ENCODE assay signal across 19 cellular contexts in the genomic region with DNA sequence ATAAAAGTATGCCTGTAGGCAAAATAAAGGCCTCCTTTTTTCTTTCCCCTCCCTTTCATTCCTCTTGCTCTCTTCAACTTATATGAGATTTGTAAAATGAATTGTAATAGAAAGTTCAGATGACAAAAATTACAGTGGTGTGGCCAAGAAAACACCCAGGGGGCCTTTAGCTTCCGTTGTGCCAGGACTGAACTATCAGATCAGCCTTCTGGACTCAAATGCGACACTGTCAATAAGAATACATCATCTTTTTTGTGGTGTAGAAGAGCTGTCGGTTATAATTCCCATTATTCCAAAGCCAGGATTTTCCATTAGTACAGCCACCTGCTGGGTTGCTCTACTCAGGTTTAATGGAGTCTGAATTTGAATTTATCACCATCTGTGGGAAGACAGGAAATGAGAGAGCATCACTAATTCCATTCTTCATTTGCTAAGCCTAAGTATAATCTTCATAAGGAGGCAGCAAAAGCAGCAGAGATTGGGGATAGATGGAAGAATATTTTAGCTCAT.
DNase-seq lines count a peak whose midpoint lies in the region; ATAC-seq lines count a peak whose summit lies in the region.
"Had no signal": no experiment of that assay in that cellular context is flagged by ENCODE, and none has a peak within 500 bp of the region (broad histone marks: within the 10 kb centered on the region; RNA-seq: fewer than 3 reads in every experiment).

No MANE protein-coding gene starts in this region.

- no peak for ATAC-seq in GM21528 (IDR thresholded peaks at IDR 0.05; ENCODE audit: low FRiP score, unreplicated experiment)
- ATAC-seq: Right ventricle myocardium inferior, T-cell had no signal

- DNase-seq in NCI-H2107 treated with DMSO at 0.1 percent for 48 hours (lab: John Stamatoyannopoulos, UW; ENCODE audit: unreplicated experiment) (peak; percentile 32), NCI-H2107 (lab: John Stamatoyannopoulos, UW) (no peak), NCI-H1092 (lab: John Stamatoyannopoulos, UW) (peak; percentile 34), NCI-H748 (lab: John Stamatoyannopoulos, UW; ENCODE audit: unreplicated experiment) (peak; percentile 91), retina (peak; percentile 81)
- no peak for DNase-seq in stimulated activated CD4-positive, alpha-beta T cell treated with anti-CD3 and anti-CD28 coated beads, Interleukin-1b, Interleukin-23, amount 100 ng/mL, for 48 hours
- DNase-seq: 8988T; DMS153; DND-41; MM.1S; NCI-H1436 treated with DMSO at 0.1 percent for 48 hours; NCI-H187 treated with DMSO at 0.1 percent for 48 hours; NCI-H446 treated with DMSO at 0.1 percent for 48 hours; NCI-H526; NK-92 treated with Interleukin-12 subunit alpha and Interleukin-12 subunit beta, amount 100 ng/mL, for 24 hours; PC-9; T-cell had no signal

Comparison
In these comparisons a context has a peak if more than half of its experiments do, and no peak if none do; other contexts are left out.
1. DNase-seq: peak in NCI-H2107 treated with DMSO at 0.1 percent for 48 hours (single experiment), NCI-H1092 (single experiment), NCI-H748 (single experiment) and retina (single experiment); none in NCI-H2107 (single experiment) and stimulated activated CD4-positive, alpha-beta T cell treated with anti-CD3 and anti-CD28 coated beads, Interleukin-1b, Interleukin-23, amount 100 ng/mL, for 48 hours (single experiment).